In genomic region chr16:48499822-48500440, GRCh38 we compare ENCODE assay signal across 9 cellular contexts.
DNase-seq lines count a peak whose midpoint lies in the region; ATAC-seq and TF ChIP-seq lines count a peak whose summit lies in the region.
"Had no signal": no experiment of that assay in that cellular context is flagged by ENCODE, and none has a peak within 500 bp of the region (broad histone marks: within the 10 kb centered on the region; RNA-seq: fewer than 3 reads in every experiment).

No MANE protein-coding gene starts in this region.

- H3K4me2 ChIP-seq in hepatocyte = peak overlapping the region; percentile 52

- H3K9me2 ChIP-seq in hepatocyte (replicated peaks; ENCODE audit: insufficient read depth) = no peaks in the 10 kb centered on the region

- no peaks in the 10 kb centered on the region for H3K27me3 Mint-ChIP-seq in progenitor cell of endocrine pancreas

- no peaks in the 10 kb centered on the region for H3K79me2 ChIP-seq in hepatocyte

- no peaks in the 10 kb centered on the region for H3K36me3 ChIP-seq in hepatocyte (replicated peaks; ENCODE audit: insufficient read depth, low read depth)
- no peaks in the 10 kb centered on the region for H3K36me3 ChIP-seq in spleen

- TF ChIP-seq CTCF in hepatocyte (IDR thresholded peaks at IDR 0.05; ENCODE audit: poor library complexity) = no peak
- no peak for TF ChIP-seq CTCF in spleen (IDR thresholded peaks at IDR 0.05 in 8 of 11, conservative IDR thresholded peaks at IDR 0.05 in 3 of 11)
- TF ChIP-seq CTCF in progenitor cell of endocrine pancreas (IDR thresholded peaks at IDR 0.05; ENCODE audit: unreplicated experiment) = no peak

- H3K9me3 ChIP-seq in hepatocyte (ENCODE audit: low read depth) = no peaks in the 10 kb centered on the region
- peaks cover 0 to 7% (median 2%) of the 10 kb centered on the region in 8 donors for H3K9me3 ChIP-seq in spleen

- H3K27ac Mint-ChIP-seq in progenitor cell of endocrine pancreas = no peak overlapping the region

- ATAC-seq in GM21447 (IDR thresholded peaks at IDR 0.05; ENCODE audit: unreplicated experiment) (no peak), GM21515 (IDR thresholded peaks at IDR 0.05; ENCODE audit: unreplicated experiment) (no peak)

- H3K36me3 Mint-ChIP-seq in progenitor cell of endocrine pancreas (ENCODE audit: insufficient read depth) = no peaks in the 10 kb centered on the region

- intact Hi-C loops in spleen (cut with DNase I; ENCODE audit: low total_unique reads) = no loop called here

- H2AFZ ChIP-seq in hepatocyte = no peak overlapping the region

- CTCF ChIA-PET in HEK293T (lab: Yijun Ruan, JAX) = interaction anchor here (0.6 kb wide), 1 partner anchor 56 kb away, joined by 3 read pairs; no protein-coding TSS in a partner anchor

- peaks cover 41% of the 10 kb centered on the region for H3K4me1 ChIP-seq in hepatocyte (ENCODE audit: insufficient read depth)
- H3K4me1 ChIP-seq in spleen = peaks cover 0 to 33% (median 6%) of the 10 kb centered on the region in 6 donors

- peaks cover 4% of the 10 kb centered on the region for H3K9me3 Mint-ChIP-seq in progenitor cell of endocrine pancreas (ENCODE audit: low read depth)

- POLR2A ChIA-PET in HEK293T (lab: Yijun Ruan, JAX) = interaction anchor here (0.9 to 1.9 kb wide), 2 partner anchors 114 to 134 kb away, joined by 4 to 6 read pairs; partner anchors contain the start of gene SIAH1

- H3K4me3 ChIP-seq in hepatocyte (no peak overlapping the region), spleen (no peak overlapping the region)

- WGBS in hepatocyte (ENCODE audit: low lambda C conversion rate, missing lambda C conversion rate) = 35% methylated on average over 3 of the region's 3 CpGs
- 14 to 30% (median 19%) methylated on average over 3 of the region's 3 CpGs for WGBS in spleen, 5 donors

- H3K27ac ChIP-seq in hepatocyte (peak overlapping the region; percentile 76), spleen (peak overlapping the region in 7 of 8 donors; percentile 19 to 60 (median 37))

- no peaks in the 10 kb centered on the region for H3K4me1 Mint-ChIP-seq in progenitor cell of endocrine pancreas (ENCODE audit: low read depth)

- TF ChIP-seq POLR2A in spleen (IDR thresholded peaks at IDR 0.05) = no peak

- no peaks in the 10 kb centered on the region for H4K20me1 ChIP-seq in hepatocyte (ENCODE audit: insufficient read depth, poor library complexity, severe bottlenecking)

- H3K4me3 Mint-ChIP-seq in progenitor cell of endocrine pancreas (ENCODE audit: low read depth) = no peak overlapping the region

- no peaks in the 10 kb centered on the region for H3K27me3 ChIP-seq in hepatocyte
- no peaks in the 10 kb centered on the region for H3K27me3 ChIP-seq in spleen (replicated peaks in 1 of 7)

- DNase-seq in HEK293T (ENCODE audit: extremely low spot score) (no peak), amniotic stem cell (lab: John Stamatoyannopoulos, UW) (peak; percentile 49), hepatocyte (ENCODE audit: low spot score) (peak; percentile 81), spleen (no peak), progenitor cell of endocrine pancreas (ENCODE audit: low spot score, unreplicated experiment) (no peak)
- DNase-seq in activated CD8-positive, alpha-beta memory T cell treated with anti-CD3 and anti-CD28 coated beads, Interleukin-2, amount 50 U/mL, for 48 hours = no peak
- DNase-seq: cortex of kidney had no signal

TF ChIP-seq in HEK293T, 16 proteins besides CTCF, POLR2A, EP300 and RAD21:
- TF ChIP-seq ZNF384 (IDR thresholded peaks at IDR 0.05) (no peak), PKNOX1 (IDR thresholded peaks at IDR 0.05) (peak; percentile 26; the same call in 1 of the 2 replicates)

Comparison
In these comparisons a context has a peak if more than half of its experiments do, and no peak if none do; other contexts are left out.
1. DNase-seq: peak in amniotic stem cell (single experiment) and hepatocyte (single experiment); none in HEK293T (single experiment), spleen (single experiment), progenitor cell of endocrine pancreas (single experiment) and activated CD8-positive, alpha-beta memory T cell treated with anti-CD3 and anti-CD28 coated beads, Interleukin-2, amount 50 U/mL, for 48 hours (single experiment).